Comparison of ENCODE assay signal across 8 cellular contexts in the genomic region with DNA sequence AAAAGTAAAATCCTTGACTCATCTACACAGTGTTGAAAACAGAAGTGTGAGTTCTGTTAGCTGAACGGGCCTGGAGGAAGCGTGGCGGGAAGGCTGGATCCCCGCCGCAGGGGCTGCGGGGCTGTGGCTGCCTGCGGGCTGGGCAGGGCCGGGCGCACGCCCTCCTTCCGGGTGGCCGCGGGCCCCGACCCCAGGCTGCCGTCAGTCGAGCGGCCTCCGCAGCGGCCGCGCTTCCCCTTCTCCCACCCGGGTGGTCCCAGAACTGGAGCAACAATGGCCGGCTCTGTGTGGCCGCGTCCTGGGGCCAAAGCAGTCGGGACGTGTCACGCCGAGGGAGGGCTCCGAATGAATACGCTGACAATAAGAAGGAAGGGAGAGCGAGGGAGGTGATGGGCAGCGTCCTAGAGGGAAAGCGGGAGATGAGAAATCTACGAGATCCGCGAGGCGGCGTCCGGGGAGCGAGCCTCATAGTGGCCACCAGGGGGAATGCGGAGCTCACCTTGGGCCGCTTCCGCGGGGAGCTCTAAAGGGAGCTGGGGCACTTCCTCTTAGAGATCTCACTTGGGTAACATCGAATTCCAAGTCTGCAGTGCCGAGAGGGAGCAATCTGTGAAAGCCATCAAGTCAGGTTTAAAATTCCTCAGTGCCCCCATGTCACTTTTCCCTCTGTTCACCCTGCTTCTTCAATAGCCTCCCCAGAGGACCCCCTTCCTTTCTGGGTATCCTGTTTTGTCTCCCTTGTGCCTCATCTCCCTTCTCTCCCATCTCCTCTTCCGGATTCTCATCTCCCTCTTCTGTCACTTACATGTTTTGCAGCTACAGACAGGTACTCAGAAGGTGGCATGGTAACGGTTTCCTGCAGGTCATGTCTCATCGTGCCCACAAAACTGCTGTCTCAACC.
DNase-seq lines count a peak whose midpoint lies in the region; ATAC-seq lines count a peak whose summit lies in the region.

No MANE protein-coding gene starts in this region.

- DNase-seq in DMS53 (lab: John Stamatoyannopoulos, UW) (peak; percentile 94), RPMI7951 (ENCODE audit: low read depth) (peak; percentile 87), fibroblast of the conjunctiva (ENCODE audit: low read depth) (peak; percentile 54)
- peak; percentile 46 for DNase-seq in activated effector memory CD4-positive, alpha-beta T cell treated with Interleukin-2 at 50 U/mL for 16 hours
- peak; percentile 78 for DNase-seq in natural killer cell treated with Interleukin-12 subunit alpha and Interleukin-12 subunit beta and Interleukin-15 and Interleukin-18, amount 100 ng/mL, for 72 hours (ENCODE audit: low spot score)
- peak; percentile 81 for DNase-seq in stimulated activated naive CD8-positive, alpha-beta T cell treated with anti-CD3 and anti-CD28 coated beads, Interleukin-15, Interleukin-2, amounts not matched to agents 100 U/mL and 50 U/mL, for 24 hours

- peak; percentile 84 for ATAC-seq in GM21619 (IDR thresholded peaks at IDR 0.05; ENCODE audit: unreplicated experiment)
- ATAC-seq in natural killer cell treated with Interleukin-12 subunit alpha and Interleukin-12 subunit beta and Interleukin-15 and Interleukin-18, amount 100 ng/mL, for 72 hours = peak; percentile 81 to 87
- peak; percentile 82 for ATAC-seq in stimulated activated naive CD8-positive, alpha-beta T cell treated with anti-CD3 and anti-CD28 coated beads, Interleukin-15, Interleukin-2, amounts not matched to agents 100 U/mL and 50 U/mL, for 24 hours

- peaks cover 7% of the 10 kb centered on the region for H3K27me3 Mint-ChIP-seq in IgD-negative memory B cell
- peaks cover 0 to 11% of the 10 kb centered on the region in 2 donors for H3K27me3 Mint-ChIP-seq in natural killer cell treated with Interleukin-12 subunit alpha and Interleukin-12 subunit beta and Interleukin-15 and Interleukin-18, amount 100 ng/mL, for 72 hours

- peak overlapping the region; percentile 87 to 96 (median 92) for H3K4me3 Mint-ChIP-seq in IgD-negative memory B cell
- H3K4me3 Mint-ChIP-seq in natural killer cell treated with Interleukin-12 subunit alpha and Interleukin-12 subunit beta and Interleukin-15 and Interleukin-18, amount 100 ng/mL, for 72 hours = peak overlapping the region; percentile 70

- peaks cover 8 to 33% (median 18%) of the 10 kb centered on the region in 3 donors for H3K4me1 Mint-ChIP-seq in IgD-negative memory B cell
- H3K4me1 Mint-ChIP-seq in natural killer cell treated with Interleukin-12 subunit alpha and Interleukin-12 subunit beta and Interleukin-15 and Interleukin-18, amount 100 ng/mL, for 72 hours (ENCODE audit: low read depth in 2 of 2) = peaks cover 8 to 14% of the 10 kb centered on the region in 2 donors

- no peaks in the 10 kb centered on the region for H3K9me3 Mint-ChIP-seq in IgD-negative memory B cell
- no peaks in the 10 kb centered on the region for H3K9me3 Mint-ChIP-seq in natural killer cell treated with Interleukin-12 subunit alpha and Interleukin-12 subunit beta and Interleukin-15 and Interleukin-18, amount 100 ng/mL, for 72 hours

- H3K36me3 Mint-ChIP-seq in IgD-negative memory B cell = no peaks in the 10 kb centered on the region
- no peaks in the 10 kb centered on the region for H3K36me3 Mint-ChIP-seq in natural killer cell treated with Interleukin-12 subunit alpha and Interleukin-12 subunit beta and Interleukin-15 and Interleukin-18, amount 100 ng/mL, for 72 hours

- H3K27ac Mint-ChIP-seq in IgD-negative memory B cell = peak overlapping the region; percentile 4 to 64 (median 6)
- peak overlapping the region in 1 of 2 donors; percentile 32 for H3K27ac Mint-ChIP-seq in natural killer cell treated with Interleukin-12 subunit alpha and Interleukin-12 subunit beta and Interleukin-15 and Interleukin-18, amount 100 ng/mL, for 72 hours

Comparison
In these comparisons a context has a peak if more than half of its experiments do, and no peak if none do; other contexts are left out.
1. Peak in every context shown above with its lines: DNase-seq and ATAC-seq.